Comparison of ENCODE assay signal across 24 cellular contexts in the genomic region with DNA sequence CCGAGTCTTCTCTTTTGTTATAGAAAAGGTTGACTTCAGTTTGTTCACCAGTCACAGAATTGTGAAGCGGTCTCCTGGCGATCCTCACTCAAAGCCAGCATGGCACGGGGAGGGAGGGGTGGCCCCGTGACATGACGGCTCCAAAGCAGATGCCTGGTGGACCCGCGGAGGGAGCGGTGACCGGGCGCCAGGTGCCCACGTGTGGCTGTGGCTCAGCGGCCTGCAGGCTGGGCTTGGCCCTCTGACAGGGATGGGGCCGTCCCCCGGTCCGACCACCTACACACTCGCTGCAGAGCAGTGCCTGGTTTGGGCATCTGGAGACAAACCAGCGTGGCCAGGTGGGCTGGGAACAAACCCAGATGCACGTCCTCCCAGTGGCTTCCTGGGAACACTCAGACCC.
DNase-seq lines count a peak whose midpoint lies in the region; ATAC-seq and TF ChIP-seq lines count a peak whose summit lies in the region.
"Had no signal": no experiment of that assay in that cellular context is flagged by ENCODE, and none has a peak within 500 bp of the region (broad histone marks: within the 10 kb centered on the region; RNA-seq: fewer than 3 reads in every experiment).

No MANE protein-coding gene starts in this region.

- H2AFZ ChIP-seq in GM23338 (peak overlapping the region; percentile 78), H9 (ENCODE audit: low read length) (no peak overlapping the region), neuronal stem cell (ENCODE audit: low read length) (no peak overlapping the region)

- H3T11ph ChIP-seq in H9 (ENCODE audit: low read length) = no peak overlapping the region

- H3K4me3 Mint-ChIP-seq in GM23338 = no peak overlapping the region
- H3K4me3 Mint-ChIP-seq in H9 = no peak overlapping the region
- H3K4me3 Mint-ChIP-seq: CD14-positive monocyte; CD4-positive, alpha-beta memory T cell; CD4-positive, CD25-positive, alpha-beta regulatory T cell; CD8-positive, alpha-beta memory T cell had no signal

- H3K4me1 ChIP-seq in GM23338 (ENCODE audit: insufficient read depth) = peaks cover 6% of the 10 kb centered on the region; the same call in 1 of the 2 replicates
- no peaks in the 10 kb centered on the region for H3K4me1 ChIP-seq in H9 (ENCODE audit: insufficient read depth, low read length)
- peaks cover 0 to 3% of the 10 kb centered on the region in 2 donors for H3K4me1 ChIP-seq in neuronal stem cell (ENCODE audit: control insufficient read depth in 2 of 2, insufficient read depth in 1 of 2, low read depth in 1 of 2, low read length in 2 of 2)
- H3K4me1 ChIP-seq in upper lobe of right lung = no peaks in the 10 kb centered on the region
- H3K4me1 ChIP-seq: BE2C, BLaER1 had no signal

- H3K27ac ChIP-seq in GM23338 (ENCODE audit: low read depth) (no peak overlapping the region), H9 (ENCODE audit: insufficient read length, low read depth, low read length) (no peak overlapping the region), neuronal stem cell (replicated peaks; ENCODE audit: low read length) (no peak overlapping the region), upper lobe of right lung (no peak overlapping the region)
- H3K27ac ChIP-seq: BLaER1 had no signal

- no peak overlapping the region for H3K56ac ChIP-seq in H9 (ENCODE audit: insufficient read length, low read depth, low read length)

- H3K27ac Mint-ChIP-seq in GM23338 (no peak overlapping the region), H9 (no peak overlapping the region)
- H3K27ac Mint-ChIP-seq: CD14-positive monocyte; CD4-positive, alpha-beta memory T cell; CD4-positive, CD25-positive, alpha-beta regulatory T cell; CD8-positive, alpha-beta memory T cell had no signal

- H3K9ac ChIP-seq in H9 (ENCODE audit: extremely low read depth, insufficient read length, low read length) = no peak overlapping the region
- peak overlapping the region; percentile 7 for H3K9ac ChIP-seq in neuronal stem cell (ENCODE audit: low read depth, low read length, poor library complexity)
- H3K9ac ChIP-seq: BLaER1 had no signal

- no peak overlapping the region for H2BK5ac ChIP-seq in H9 (ENCODE audit: insufficient read length, low read length)
- H2BK5ac ChIP-seq in neuronal stem cell (ENCODE audit: low read length) = no peak overlapping the region

- ATAC-seq in GM23338 (no peak), upper lobe of right lung (peak; percentile 25), GM21423 (IDR thresholded peaks at IDR 0.05; ENCODE audit: unreplicated experiment) (no peak)

- H3K9me3 Mint-ChIP-seq in GM23338 (0 out of 3 replicates have a peak, but pooled peaks cover 5% of the 10 kb centered on the region), H9 (no peaks in the 10 kb centered on the region; a peak in 1 of 5 replicates)
- H3K9me3 Mint-ChIP-seq: CD4-positive, alpha-beta memory T cell; CD8-positive, alpha-beta memory T cell had no signal

- H3K36me3 Mint-ChIP-seq in GM23338 (ENCODE audit: low read depth) = no peaks in the 10 kb centered on the region
- no peaks in the 10 kb centered on the region for H3K36me3 Mint-ChIP-seq in H9 (ENCODE audit: insufficient read depth in 1 of 3, low read depth in 3 of 3)
- H3K36me3 Mint-ChIP-seq: CD14-positive monocyte; CD4-positive, alpha-beta memory T cell; CD4-positive, CD25-positive, alpha-beta regulatory T cell; CD8-positive, alpha-beta memory T cell had no signal

- H4K20me1 ChIP-seq in GM23338 (replicated peaks; ENCODE audit: insufficient read depth) (no peaks in the 10 kb centered on the region), H9 (ENCODE audit: control insufficient read depth, insufficient read depth, insufficient read length) (no peaks in the 10 kb centered on the region)
- H4K20me1 ChIP-seq: BLaER1 had no signal

- H2BK12ac ChIP-seq in H9 (ENCODE audit: insufficient read length, low read depth, low read length) (no peak overlapping the region), neuronal stem cell (ENCODE audit: low read length) (no peak overlapping the region)

- H3F3A ChIP-seq in GM23338 (replicated peaks; ENCODE audit: low read depth) = no peaks in the 10 kb centered on the region

- no CpG with 5 or more reads among the region's 19 CpGs for WGBS in H9 (ENCODE audit: extremely low coverage, insufficient read length, low lambda C conversion rate)
- no CpG with 5 or more reads among the region's 19 CpGs for WGBS in neuronal stem cell (ENCODE audit: extremely low coverage in 2 of 2, insufficient read length in 2 of 2, insufficient replicate concordance in 1 of 2), 2 donors

- H2BK15ac ChIP-seq in H9 (ENCODE audit: low read depth, low read length) = no peak overlapping the region
- no peak overlapping the region for H2BK15ac ChIP-seq in neuronal stem cell (ENCODE audit: low read length)

- H3K36me3 ChIP-seq in GM23338 (ENCODE audit: insufficient read depth) (no peaks in the 10 kb centered on the region), neuronal stem cell (replicated peaks in 1 of 2; ENCODE audit: control insufficient read depth in 2 of 2, insufficient read depth in 2 of 2, low read length in 2 of 2) (no peaks in the 10 kb centered on the region), upper lobe of right lung (no peaks in the 10 kb centered on the region)
- H3K36me3 ChIP-seq: BE2C, BLaER1 had no signal

- no peak for DNase-seq in GM23338 (ENCODE audit: low spot score)
- DNase-seq in H9 = peak; percentile 26
- no peak for DNase-seq in neuronal stem cell (ENCODE audit: low spot score)
- no peak for DNase-seq in upper lobe of right lung
- no peak for DNase-seq in GM19238 (ENCODE audit: insufficient read length, low spot score)
- DNase-seq in GM10266 (ENCODE audit: extremely low spot score) = no peak
- DNase-seq: 8988T; ACHN; BE2C; C1 segment of cervical spinal cord; CD4-positive, alpha-beta memory T cell; CD4-positive, CD25-positive, alpha-beta regulatory T cell; CD8-positive, alpha-beta memory T cell; COR-L47; DMS 273 treated with DMSO at 0.1 percent for 48 hours; DMS153; DMS53; DMS79; DND-41; EL; GDM1 had no signal

- no peaks in the 10 kb centered on the region for H3K9me2 ChIP-seq in GM23338 (ENCODE audit: insufficient read depth)

- H2BK120ac ChIP-seq in H9 (ENCODE audit: low read depth, low read length, poor library complexity, severe bottlenecking) (no peak overlapping the region), neuronal stem cell (ENCODE audit: low read depth, low read length) (no peak overlapping the region)

- H4K8ac ChIP-seq in H9 (replicated peaks; ENCODE audit: insufficient read length, low read depth, low read length) (no peak overlapping the region), neuronal stem cell (ENCODE audit: low read depth, low read length) (no peak overlapping the region)

- H3K4me2 ChIP-seq in GM23338 (no peak overlapping the region), H9 (ENCODE audit: insufficient read depth, insufficient read length, low read length) (no peak overlapping the region), neuronal stem cell (ENCODE audit: insufficient read depth, low read length, poor library complexity, severe bottlenecking) (no peak overlapping the region)
- H3K4me2 ChIP-seq: BLaER1 had no signal

- no peak for TF ChIP-seq CTCF in GM23338 (conservative IDR thresholded peaks at IDR 0.05; ENCODE audit: low read depth in 2 of 2)
- TF ChIP-seq CTCF in H9 (conservative IDR thresholded peaks at IDR 0.05) = no peak
- TF ChIP-seq CTCF in upper lobe of right lung (IDR thresholded peaks at IDR 0.05) = no peak
- TF ChIP-seq CTCF in GM10266 (IDR thresholded peaks at IDR 0.05; ENCODE audit: control insufficient read depth, insufficient read depth, low read depth, missing control alignments) = no peak

- H3K27me3 ChIP-seq in GM23338 (ENCODE audit: insufficient read depth) (no peaks in the 10 kb centered on the region), H9 (ENCODE audit: insufficient read depth, low read length) (no peaks in the 10 kb centered on the region), neuronal stem cell (ENCODE audit: control insufficient read depth in 3 of 3, insufficient read depth in 3 of 3, low read depth in 1 of 3, low read length in 3 of 3) (no peaks in the 10 kb centered on the region), upper lobe of right lung (no peaks in the 10 kb centered on the region)
- H3K27me3 ChIP-seq: BE2C, BLaER1 had no signal

- H2AK5ac ChIP-seq in H9 (ENCODE audit: insufficient read length, low read length) = no peak overlapping the region
- peak overlapping the region; percentile 20 for H2AK5ac ChIP-seq in neuronal stem cell (ENCODE audit: low read depth, low read length)

- H3K18ac ChIP-seq in H9 (ENCODE audit: insufficient read length, low read depth, low read length) (no peak overlapping the region), neuronal stem cell (ENCODE audit: low read length) (peak overlapping the region; percentile 72)

- H3K9me3 ChIP-seq in H9 (ENCODE audit: control insufficient read depth, low read depth, low read length) (no peaks in the 10 kb centered on the region), neuronal stem cell (replicated peaks in 1 of 2; ENCODE audit: control insufficient read depth in 2 of 2, insufficient read depth in 1 of 2, low read depth in 1 of 2, low read length in 2 of 2) (peaks cover 0 to 3% of the 10 kb centered on the region in 2 donors), upper lobe of right lung (no peaks in the 10 kb centered on the region)
- H3K9me3 ChIP-seq: BE2C, BLaER1 had no signal

- intact Hi-C loops in upper lobe of right lung (cut with DNase I) = no loop called here

- no peak overlapping the region for H4K91ac ChIP-seq in H9 (ENCODE audit: insufficient read length, low read depth, low read length)
- H4K91ac ChIP-seq in neuronal stem cell (ENCODE audit: low read depth, low read length, poor library complexity) = no peak overlapping the region

- H3K79me2 ChIP-seq in GM23338 (replicated peaks; ENCODE audit: insufficient read depth) (no peaks in the 10 kb centered on the region), H9 (ENCODE audit: insufficient read depth, low read length) (no peaks in the 10 kb centered on the region)

- H3K23ac ChIP-seq in H9 (ENCODE audit: insufficient read length, low read depth, low read length) = no peak overlapping the region
- peak overlapping the region; percentile 59 for H3K23ac ChIP-seq in neuronal stem cell (ENCODE audit: low read depth, low read length, poor library complexity)

- no peaks in the 10 kb centered on the region for H3K79me1 ChIP-seq in H9 (ENCODE audit: insufficient read depth, low read depth, low read length, poor library complexity, severe bottlenecking)
- no peaks in the 10 kb centered on the region for H3K79me1 ChIP-seq in neuronal stem cell (ENCODE audit: low read depth, low read length)

- H3K4me3 ChIP-seq in GM23338 = no peak overlapping the region
- no peak overlapping the region for H3K4me3 ChIP-seq in neuronal stem cell (ENCODE audit: low read length in 2 of 2)
- no peak overlapping the region for H3K4me3 ChIP-seq in upper lobe of right lung
- H3K4me3 ChIP-seq: BLaER1 had no signal

- H3K4me1 Mint-ChIP-seq in GM23338 (peaks cover 8% of the 10 kb centered on the region), H9 (peaks cover 7 to 8% of the 10 kb centered on the region in 2 experiments)
- H3K4me1 Mint-ChIP-seq: CD14-positive monocyte; CD4-positive, alpha-beta memory T cell; CD4-positive, CD25-positive, alpha-beta regulatory T cell; CD8-positive, alpha-beta memory T cell had no signal

- no peaks in the 10 kb centered on the region for H3K27me3 Mint-ChIP-seq in GM23338 (ENCODE audit: insufficient read depth, low read depth, poor library complexity)
- H3K27me3 Mint-ChIP-seq in H9 (ENCODE audit: low read depth) = peaks cover 11% of the 10 kb centered on the region
- H3K27me3 Mint-ChIP-seq: CD4-positive, alpha-beta memory T cell; CD4-positive, CD25-positive, alpha-beta regulatory T cell had no signal

- no peaks in the 10 kb centered on the region for H3K23me2 ChIP-seq in H9 (ENCODE audit: insufficient read length, low read depth, low read length, poor library complexity, severe bottlenecking)

- no peak overlapping the region for H2BK20ac ChIP-seq in H9 (ENCODE audit: low read depth, low read length, poor library complexity, severe bottlenecking)

- H3K14ac ChIP-seq in H9 (ENCODE audit: insufficient read depth, low read length) = no peak overlapping the region
- peak overlapping the region; percentile 3 for H3K14ac ChIP-seq in neuronal stem cell (ENCODE audit: low read length)

- no peak overlapping the region for H4K5ac ChIP-seq in H9 (ENCODE audit: insufficient read length, low read depth, low read length)

- H3K4ac ChIP-seq in H9 (ENCODE audit: low read depth, low read length) (no peak overlapping the region), neuronal stem cell (ENCODE audit: low read length) (no peak overlapping the region)
